8 cellular contexts compared by ENCODE assay signal in genomic region chr5:50962934-50963646, GRCh38.
DNase-seq lines count a peak whose midpoint lies in the region; ATAC-seq lines count a peak whose summit lies in the region.

No MANE protein-coding gene starts in this region.

- no peaks in the 10 kb centered on the region for H3K9me3 ChIP-seq in CD4-positive, alpha-beta memory T cell (ENCODE audit: control insufficient read depth in 1 of 2, low read length in 2 of 2)
- no peaks in the 10 kb centered on the region for H3K9me3 ChIP-seq in endocrine pancreas (ENCODE audit: control insufficient read depth, low read length)

- H3K9me3 Mint-ChIP-seq in CD4-positive, alpha-beta memory T cell, result peaks cover 0 to 12% (median 3%) of the 10 kb centered on the region in 8 donors

- no peak overlapping the region for H3K27ac ChIP-seq in CD4-positive, alpha-beta memory T cell (ENCODE audit: low read depth, low read length)

- CTCF ChIA-PET in CD4-positive, alpha-beta memory T cell (lab: Charles Lee; ENCODE audit: partially characterized antibody), result interaction anchor here (0.7 to 1.6 kb wide), 16 partner anchors 9 to 1836 kb away, joined by 3 to 37 read pairs (median 4); no protein-coding TSS in a partner anchor

- H3K36me3 Mint-ChIP-seq in CD4-positive, alpha-beta memory T cell, result no peaks in the 10 kb centered on the region

- H3K36me3 ChIP-seq in CD4-positive, alpha-beta memory T cell (ENCODE audit: insufficient read depth, low read length), result no peaks in the 10 kb centered on the region
- no peaks in the 10 kb centered on the region for H3K36me3 ChIP-seq in endocrine pancreas (ENCODE audit: control insufficient read depth, insufficient read depth, low read length)

- peak overlapping the region; percentile 78 to 96 (median 86) for H3K4me3 Mint-ChIP-seq in CD4-positive, alpha-beta memory T cell

- peaks cover 47 to 49% of the 10 kb centered on the region in 2 donors for H3K27me3 Mint-ChIP-seq in CD4-positive, alpha-beta memory T cell

- ATAC-seq in GM19438 (IDR thresholded peaks at IDR 0.05; ENCODE audit: low read depth, unreplicated experiment) (peak; percentile 76), HG03558 (IDR thresholded peaks at IDR 0.05; ENCODE audit: extremely low read depth, unreplicated experiment) (peak; percentile 52)

- peaks cover 48% of the 10 kb centered on the region for H3K4me1 ChIP-seq in CD4-positive, alpha-beta memory T cell (ENCODE audit: insufficient read depth, low read length)
- peaks cover 22% of the 10 kb centered on the region for H3K4me1 ChIP-seq in endocrine pancreas (ENCODE audit: control insufficient read depth, insufficient read depth, low read length)

- H3K27me3 ChIP-seq in CD4-positive, alpha-beta memory T cell (ENCODE audit: insufficient read depth, low read length), result peaks cover 47% of the 10 kb centered on the region
- no peaks in the 10 kb centered on the region for H3K27me3 ChIP-seq in endocrine pancreas (ENCODE audit: control insufficient read depth, insufficient read depth, low read length)

- POLR2A ChIA-PET in CD4-positive, alpha-beta memory T cell (lab: Charles Lee; ENCODE audit: partially characterized antibody), result no interaction called here

- H3K4me3 ChIP-seq in CD4-positive, alpha-beta memory T cell (ENCODE audit: low read length in 2 of 2), result peak overlapping the region; percentile 14 to 17
- H3K4me3 ChIP-seq in endocrine pancreas (ENCODE audit: control insufficient read depth, insufficient read depth, low read length), result peak overlapping the region; percentile 68

- peak; percentile 41 to 56 (median 47) for DNase-seq in CD4-positive, alpha-beta memory T cell
- DNase-seq in NCI-H82 (lab: John Stamatoyannopoulos, UW) (peak; percentile 85), midbrain (lab: John Stamatoyannopoulos, UW) (peak; percentile 82)
- DNase-seq in activated CD8-positive, alpha-beta memory T cell treated with anti-CD3 and anti-CD28 coated beads for 4 hours (ENCODE audit: low read depth in 2 of 2), result peak; percentile 12 to 14
- DNase-seq in stimulated activated CD8-positive, alpha-beta memory T cell treated with anti-CD3 and anti-CD28 coated beads, Interleukin-4, amount 100 ng/mL, for 1 hour (ENCODE audit: low read depth in 2 of 2, low spot score in 1 of 2), result peak; percentile 16 to 38

- peaks cover 26 to 46% (median 38%) of the 10 kb centered on the region in 4 donors for H3K4me1 Mint-ChIP-seq in CD4-positive, alpha-beta memory T cell

- intact Hi-C loops in CD4-positive, alpha-beta memory T cell (cut with micrococcal nuclease), result loop anchor here (1.0 to 10.0 kb wide), 4 partner anchors 1512 to 1952 kb away; no protein-coding TSS in a partner anchor

- H3K27ac Mint-ChIP-seq in CD4-positive, alpha-beta memory T cell, result no peak overlapping the region

- H3K9ac ChIP-seq in endocrine pancreas (ENCODE audit: control insufficient read depth, insufficient read depth, low read length), result peak overlapping the region; percentile 86

Comparison
In these comparisons a context has a peak if more than half of its experiments do, and no peak if none do; other contexts are left out.
1. DNase-seq: peak in every context shown above with its lines; median percentile 85 in NCI-H82; 82 in midbrain; 47 in CD4-positive, alpha-beta memory T cell; 27 in stimulated activated CD8-positive, alpha-beta memory T cell treated with anti-CD3 and anti-CD28 coated beads, Interleukin-4, amount 100 ng/mL, for 1 hour; 13 in activated CD8-positive, alpha-beta memory T cell treated with anti-CD3 and anti-CD28 coated beads for 4 hours.